23 cellular contexts compared by ENCODE assay signal in genomic region chr15:78139564-78139963, GRCh38. TPM values are rescaled to one million over a fixed set of nuclear protein-coding genes. Genes with fewer than 3 reads are reported as not detected.
DNase-seq lines count a peak whose midpoint lies in the region; TF ChIP-seq lines count a peak whose summit lies in the region.
"Had no signal": no experiment of that assay in that cellular context is flagged by ENCODE, and none has a peak within 500 bp of the region (broad histone marks: within the 10 kb centered on the region; RNA-seq: fewer than 3 reads in every experiment).

No MANE protein-coding gene starts in this region.

- WGBS in hepatocyte (ENCODE audit: low lambda C conversion rate, missing lambda C conversion rate) = 85% methylated on average over 5 of the region's 5 CpGs
- 85 to 100% methylated on average over 2 to 5 of the region's 5 CpGs for WGBS in transverse colon (ENCODE audit: low coverage in 1 of 2), 2 donors

- in situ Hi-C loops in transverse colon (cut with MboI; ENCODE audit: low pct_ligation_motif_present in 1 of 4, low pct_unique_long_range_greater_than_20kb in 1 of 4, low sequenced_read_pairs in 3 of 4) (loop anchor here in 1 of 4 donors (25.0 kb wide), 1 partner anchor 298 kb away; the partner anchor contains the start of gene IREB2), HAP-1 (cut with MboI; ENCODE audit: low sequenced_read_pairs) (no loop called here)

- H3K36me3 ChIP-seq in hepatocyte (replicated peaks; ENCODE audit: insufficient read depth, low read depth) (no peaks in the 10 kb centered on the region), transverse colon (no peaks in the 10 kb centered on the region), HAP-1 (replicated peaks) (no peaks in the 10 kb centered on the region)
- H3K36me3 ChIP-seq: BLaER1 treated with 17β-estradiol and CSF1 and Interleukin-3, amounts not matched to agents 10 nM and 100 nM; MG63 had no signal

- H2AFZ ChIP-seq in hepatocyte = no peak overlapping the region
- H2AFZ ChIP-seq: GM23338 had no signal

- intact Hi-C loops in transverse colon (cut with DNase I; ENCODE audit: low total_unique reads) = no loop called here

- DNase-seq in hepatocyte (ENCODE audit: low spot score) (no peak), mesenteric fat pad (ENCODE audit: low spot score) (peak; percentile 8), transverse colon (no peak), HAP-1 (ENCODE audit: low spot score in 2 of 2) (no peak), HPDE6-E6E7 (ENCODE audit: extremely low spot score) (no peak)
- DNase-seq in stimulated activated CD4-positive, alpha-beta T cell treated with anti-CD3 and anti-CD28 coated beads, Interleukin-2, amount 100 ng/mL, for 48 hours = no peak
- DNase-seq: AML-193; CD4-positive, alpha-beta memory T cell; COR-L47; KBM-7; MG63; NCI-H1105 treated with DMSO at 0.1 percent for 48 hours; NCI-H1694; NCI-H2029 treated with DMSO at 0.1 percent for 48 hours; NCI-H2227 treated with DMSO at 0.1 percent for 48 hours; NCI-H526 treated with DMSO at 0.1 percent for 48 hours; SHP77 treated with DMSO at 0.1 percent for 48 hours had no signal

- TF ChIP-seq POLR2A in transverse colon (IDR thresholded peaks at IDR 0.05) = no peak

- H3K9me3 ChIP-seq in hepatocyte (ENCODE audit: low read depth) (no peaks in the 10 kb centered on the region), transverse colon (no peaks in the 10 kb centered on the region), HAP-1 (no peaks in the 10 kb centered on the region; the same call in 1 of the 2 replicates)
- H3K9me3 ChIP-seq: A549; BLaER1 treated with 17β-estradiol and CSF1 and Interleukin-3, amounts not matched to agents 10 nM and 100 nM; MG63 had no signal

- no peaks in the 10 kb centered on the region for H4K20me1 ChIP-seq in hepatocyte (ENCODE audit: insufficient read depth, poor library complexity, severe bottlenecking)
- H4K20me1 ChIP-seq: BLaER1 treated with 17β-estradiol and CSF1 and Interleukin-3, amounts not matched to agents 10 nM and 100 nM had no signal

- no peak for TF ChIP-seq CTCF in VCaP (conservative IDR thresholded peaks at IDR 0.05)
- no peak for TF ChIP-seq CTCF in hepatocyte (IDR thresholded peaks at IDR 0.05; ENCODE audit: poor library complexity)
- no peak for TF ChIP-seq CTCF in transverse colon (IDR thresholded peaks at IDR 0.05)

- TF ChIP-seq EP300 in transverse colon (IDR thresholded peaks at IDR 0.05; ENCODE audit: low read depth) = no peak

- H3K4me3 ChIP-seq in hepatocyte (no peak overlapping the region), transverse colon (no peak overlapping the region), HAP-1 (no peak overlapping the region)
- H3K4me3 ChIP-seq: A549; BLaER1 treated with 17β-estradiol and CSF1 and Interleukin-3, amounts not matched to agents 10 nM and 100 nM; GM23338; MG63 had no signal

- peaks cover 18% of the 10 kb centered on the region for H3K4me1 ChIP-seq in hepatocyte (ENCODE audit: insufficient read depth)
- peaks cover 5 to 22% (median 8%) of the 10 kb centered on the region in 4 donors for H3K4me1 ChIP-seq in transverse colon
- H3K4me1 ChIP-seq in HAP-1 = no peaks in the 10 kb centered on the region
- H3K4me1 ChIP-seq: A549; BLaER1 treated with 17β-estradiol and CSF1 and Interleukin-3, amounts not matched to agents 10 nM and 100 nM had no signal

- no peaks in the 10 kb centered on the region for H3K79me2 ChIP-seq in hepatocyte

- peak overlapping the region; percentile 48 for H3K27ac ChIP-seq in VCaP
- peak overlapping the region; percentile 68 for H3K27ac ChIP-seq in hepatocyte
- peak overlapping the region; percentile 42 to 63 (median 58) for H3K27ac ChIP-seq in transverse colon
- H3K27ac ChIP-seq: A549; BLaER1 treated with 17β-estradiol and CSF1 and Interleukin-3, amounts not matched to agents 10 nM and 100 nM; HL-60 had no signal

- no peaks in the 10 kb centered on the region for H3K9me2 ChIP-seq in hepatocyte (replicated peaks; ENCODE audit: insufficient read depth)

- H3K4me2 ChIP-seq in hepatocyte = peak overlapping the region; percentile 0
- H3K4me2 ChIP-seq: A549; BLaER1 treated with 17β-estradiol and CSF1 and Interleukin-3, amounts not matched to agents 10 nM and 100 nM; GM23338 had no signal

- H3K27me3 ChIP-seq in hepatocyte (no peaks in the 10 kb centered on the region), transverse colon (no peaks in the 10 kb centered on the region), HAP-1 (ENCODE audit: low read depth) (no peaks in the 10 kb centered on the region)
- H3K27me3 ChIP-seq: BLaER1 treated with 17β-estradiol and CSF1 and Interleukin-3, amounts not matched to agents 10 nM and 100 nM had no signal

RNA-seq across cellular contexts. Expression of gene CIB2, which starts 8.3 kb away (rescaled TPM):
- total RNA-seq in hepatocyte (48.9 and 68.9 TPM in 2 replicates), mesenteric fat pad (5.5 TPM), transverse colon (10 to 100 TPM in 2 of 4 donors, 1 to 10 TPM in 2; 8.4 to 19.5 (median 9.5) TPM)
- 40.5 and 46.3 TPM in 2 replicates for polyA plus RNA-seq in hepatocyte

RNA-seq across cellular contexts. Expression of gene IDH3A, which starts 9.6 kb away (rescaled TPM):
- total RNA-seq in hepatocyte = 81.0 and 102 TPM in 2 replicates
- 51.5 and 62.3 TPM in 2 replicates for polyA plus RNA-seq in hepatocyte
- total RNA-seq in mesenteric fat pad = 105 TPM
- total RNA-seq in transverse colon = 100 to 1,000 TPM; 149 to 369 (median 166) TPM

RNA-seq across cellular contexts. Expression of gene SH2D7, which starts 47.2 kb away (rescaled TPM):
- total RNA-seq in hepatocyte (not detected in 2 replicates), mesenteric fat pad (not detected), transverse colon (1 to 10 TPM in 3 of 4 donors, not detected in 1; 6.0 to 9.7 (median 9.3) TPM)
- polyA plus RNA-seq in hepatocyte = 0.22 TPM in 1 of 2 replicates, not detected in the other
- total RNA-seq: CD4-positive, alpha-beta memory T cell; GM23338; NCI-H460 had no signal
- polyA plus RNA-seq: A549; CD4-positive, alpha-beta memory T cell had no signal
